8 cellular contexts compared by ENCODE assay signal in the genomic region with DNA sequence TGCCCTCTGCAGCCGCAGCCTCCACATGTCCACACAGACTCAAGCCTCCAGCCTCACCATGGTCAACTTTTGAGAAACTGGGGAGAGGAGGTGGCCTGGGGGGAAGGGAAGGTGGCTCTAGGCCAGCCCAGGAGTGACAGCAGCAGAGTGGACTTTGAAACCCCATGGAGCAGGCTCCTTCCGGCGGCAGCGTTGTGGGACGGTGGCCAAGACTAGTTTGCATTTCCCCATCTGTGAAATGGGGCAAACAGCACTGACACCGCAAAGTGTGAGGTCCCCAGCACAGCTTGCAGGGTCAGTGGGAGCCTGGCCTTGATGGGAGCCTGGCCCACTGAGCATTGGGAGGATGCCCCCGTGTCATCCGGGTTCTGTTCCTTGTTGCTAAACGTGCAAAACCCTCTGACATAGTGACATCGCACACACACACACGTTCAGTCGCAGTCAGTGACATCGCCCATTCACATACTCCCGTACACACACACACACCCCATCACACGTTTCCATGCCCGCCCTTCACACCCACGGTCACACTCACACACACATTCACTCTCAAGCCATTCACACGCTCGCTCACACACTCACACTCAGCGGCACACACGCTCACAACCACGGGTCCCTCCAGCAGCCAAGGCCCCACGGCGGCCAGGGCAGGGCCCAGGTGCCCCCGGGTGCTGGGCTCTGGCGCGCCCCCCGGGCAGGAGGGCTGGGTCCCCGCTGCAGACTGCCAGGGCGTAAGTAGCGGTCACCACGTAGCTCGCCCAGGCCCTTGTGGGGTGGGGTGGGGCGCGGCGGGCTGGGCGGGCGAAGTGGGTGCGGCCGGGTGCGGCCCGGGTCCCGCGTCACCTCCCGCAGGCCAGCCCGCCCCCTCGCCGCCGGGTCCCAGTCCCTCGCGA. TPM values are rescaled to one million over a fixed set of nuclear protein-coding genes. Genes with fewer than 3 reads are reported as not detected.
DNase-seq lines count a peak whose midpoint lies in the region; ATAC-seq and TF ChIP-seq lines count a peak whose summit lies in the region.

No MANE protein-coding gene starts in this region.

- H2AFZ ChIP-seq in parathyroid adenoma, result peak overlapping the region; percentile 72

- H3K9me3 Mint-ChIP-seq in HFFc6, result no peaks in the 10 kb centered on the region
- no peaks in the 10 kb centered on the region for H3K9me3 Mint-ChIP-seq in activated naive CD4-positive, alpha-beta T cell treated with anti-CD3 and anti-CD28 coated beads for 36 hours

- TF ChIP-seq CTCF in GM13977 (IDR thresholded peaks at IDR 0.05; ENCODE audit: extremely low read depth, insufficient read depth, missing control alignments), result no peak
- TF ChIP-seq CTCF in HFFc6 (IDR thresholded peaks at IDR 0.05), result no peak
- TF ChIP-seq CTCF in parathyroid adenoma (IDR thresholded peaks at IDR 0.05), result no peak

- intact Hi-C loops in activated naive CD4-positive, alpha-beta T cell treated with anti-CD3 and anti-CD28 coated beads for 36 hours (cut with micrococcal nuclease), result loop anchor here (1.0 kb wide), 1 partner anchor 33 kb away; no protein-coding TSS in a partner anchor
- intact Hi-C loops in Right ventricle myocardium inferior (cut with DNase I), result loop anchor here (5.0 kb wide), 1 partner anchor 39 kb away; no protein-coding TSS in a partner anchor

- peak; percentile 70 for DNase-seq in GM13977 (ENCODE audit: low spot score)
- no peak for DNase-seq in HFFc6
- peak; percentile 12 for DNase-seq in NCI-H226
- DNase-seq in activated naive CD4-positive, alpha-beta T cell treated with anti-CD3 and anti-CD28 coated beads for 36 hours, result peak; percentile 40
- peak; percentile 86 for DNase-seq in Right ventricle myocardium inferior (ENCODE audit: missing footprints)
- DNase-seq in H4 (ENCODE audit: low spot score), result no peak
- DNase-seq in NCI-H524 treated with DMSO at 0.1 percent for 48 hours (lab: John Stamatoyannopoulos, UW), result no peak

- no peaks in the 10 kb centered on the region for H3K4me1 ChIP-seq in parathyroid adenoma

- peak overlapping the region; percentile 94 for H3K4me2 ChIP-seq in parathyroid adenoma (ENCODE audit: low read length)

- in situ Hi-C loops in GM13977 (cut with MboI; ENCODE audit: low pct_unique_long_range_greater_than_20kb, low sequenced_read_pairs, unreplicated experiment), result no loop called here

- peak overlapping the region; percentile 61 for H3K9ac ChIP-seq in parathyroid adenoma

- peak overlapping the region; percentile 62 for H3K27ac ChIP-seq in parathyroid adenoma

- CTCF ChIA-PET in activated naive CD4-positive, alpha-beta T cell treated with anti-CD3 and anti-CD28 coated beads for 36 hours (lab: Charles Lee), result no interaction called here

- peak overlapping the region; percentile 76 for H3K4me3 ChIP-seq in parathyroid adenoma (ENCODE audit: low read depth, low read length)

- H3K4me3 Mint-ChIP-seq in HFFc6, result peak overlapping the region; percentile 100
- H3K4me3 Mint-ChIP-seq in activated naive CD4-positive, alpha-beta T cell treated with anti-CD3 and anti-CD28 coated beads for 36 hours, result peak overlapping the region; percentile 93

- H3K36me3 ChIP-seq in parathyroid adenoma (ENCODE audit: control insufficient read depth, insufficient read depth, low read length), result no peaks in the 10 kb centered on the region

- H3K27ac Mint-ChIP-seq in HFFc6, result peak overlapping the region; percentile 99
- H3K27ac Mint-ChIP-seq in activated naive CD4-positive, alpha-beta T cell treated with anti-CD3 and anti-CD28 coated beads for 36 hours, result peak overlapping the region; percentile 78

- H3K36me3 Mint-ChIP-seq in HFFc6 (ENCODE audit: low read depth), result peaks cover 10% of the 10 kb centered on the region; the same call in 1 of the 2 replicates
- no peaks in the 10 kb centered on the region for H3K36me3 Mint-ChIP-seq in activated naive CD4-positive, alpha-beta T cell treated with anti-CD3 and anti-CD28 coated beads for 36 hours (ENCODE audit: low read depth)

- H3K9me3 ChIP-seq in parathyroid adenoma (ENCODE audit: control insufficient read depth, low read length), result no peaks in the 10 kb centered on the region

- ATAC-seq in Right ventricle myocardium inferior, result peak; percentile 42

- H3K4me1 Mint-ChIP-seq in HFFc6 (ENCODE audit: low read depth), result peaks cover 50% of the 10 kb centered on the region
- H3K4me1 Mint-ChIP-seq in activated naive CD4-positive, alpha-beta T cell treated with anti-CD3 and anti-CD28 coated beads for 36 hours (ENCODE audit: low read depth), result peaks cover 31% of the 10 kb centered on the region

- no peaks in the 10 kb centered on the region for H3K79me2 ChIP-seq in parathyroid adenoma

- H3K27me3 ChIP-seq in parathyroid adenoma (ENCODE audit: control insufficient read depth, insufficient read depth, low read length), result no peaks in the 10 kb centered on the region

- peaks cover 4% of the 10 kb centered on the region for H3K27me3 Mint-ChIP-seq in HFFc6 (ENCODE audit: insufficient read depth)
- H3K27me3 Mint-ChIP-seq in activated naive CD4-positive, alpha-beta T cell treated with anti-CD3 and anti-CD28 coated beads for 36 hours (ENCODE audit: low read depth), result no peaks in the 10 kb centered on the region

RNA-seq across cellular contexts. Expression of a gene that starts 0.6 kb away (rescaled TPM):
- total RNA-seq in HFFc6 (2021; fragmentation: NEBNext Ultra II Directional; extraction: Animal tissue kit (Norgen Biotek cat#: 25700)), result 100 to 1,000 TPM; 315 to 413 (median 347) TPM
- total RNA-seq in activated naive CD4-positive, alpha-beta T cell treated with anti-CD3 and anti-CD28 coated beads for 36 hours, result 10 to 100 TPM; 61.2 to 63.9 TPM
- 268 TPM for total RNA-seq in Right ventricle myocardium inferior
- total RNA-seq in H4 (2014; rRNA removed; shearing (Covaris generic)), result 44.0 and 48.4 TPM in 2 replicates

RNA-seq across cellular contexts. Expression of a gene that starts 8.2 kb away (rescaled TPM):
- total RNA-seq in HFFc6 (2021; fragmentation: NEBNext Ultra II Directional; extraction: Animal tissue kit (Norgen Biotek cat#: 25700)), result under 1 TPM in 3 of 6 experiments, not detected in 3; 0.26 to 0.64 (median 0.54) TPM
- under 1 TPM in 1 of 2 experiments, not detected in 1; 0.40 TPM for total RNA-seq in activated naive CD4-positive, alpha-beta T cell treated with anti-CD3 and anti-CD28 coated beads for 36 hours
- 0.41 TPM for total RNA-seq in Right ventricle myocardium inferior
- total RNA-seq in H4 (2014; rRNA removed; shearing (Covaris generic)), result not detected in 2 replicates

RNA-seq across cellular contexts. Expression of a gene that starts 33.9 kb away (rescaled TPM):
- 10 to 100 TPM; 54.2 to 63.7 (median 58.1) TPM for total RNA-seq in HFFc6 (2021; fragmentation: NEBNext Ultra II Directional; extraction: Animal tissue kit (Norgen Biotek cat#: 25700))
- 10 to 100 TPM; 83.7 to 93.8 TPM for total RNA-seq in activated naive CD4-positive, alpha-beta T cell treated with anti-CD3 and anti-CD28 coated beads for 36 hours
- 39.3 TPM for total RNA-seq in Right ventricle myocardium inferior
- 20.2 and 27.8 TPM in 2 replicates for total RNA-seq in H4 (2014; rRNA removed; shearing (Covaris generic))

Comparison
In these comparisons a context has a peak if more than half of its experiments do, and no peak if none do; other contexts are left out.
1. DNase-seq: peak in GM13977 (single experiment), NCI-H226 (single experiment), activated naive CD4-positive, alpha-beta T cell treated with anti-CD3 and anti-CD28 coated beads for 36 hours (single experiment) and Right ventricle myocardium inferior (single experiment); none in HFFc6 (single experiment), H4 (single experiment) and NCI-H524 treated with DMSO at 0.1 percent for 48 hours (single experiment).